15 cellular contexts compared by ENCODE assay signal in the genomic region with DNA sequence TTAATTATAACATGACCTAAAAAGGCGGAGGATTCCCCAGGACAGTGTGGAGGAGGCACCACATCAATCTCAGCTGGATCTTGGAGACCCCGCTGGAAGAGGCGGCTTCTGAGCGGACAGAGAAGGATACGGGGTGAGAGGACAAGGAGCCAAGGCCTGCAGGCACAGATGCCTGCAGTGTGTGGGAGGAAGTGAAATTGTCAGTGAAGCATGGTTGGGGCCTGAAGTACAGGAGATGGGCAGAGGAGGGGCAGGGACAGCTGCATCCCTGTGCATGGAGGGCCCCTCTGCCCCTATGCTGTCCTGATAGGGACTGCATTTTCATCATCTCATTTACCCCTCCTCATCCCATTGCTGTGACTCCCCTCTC. TPM values are rescaled to one million over a fixed set of nuclear protein-coding genes. Genes with fewer than 3 reads are reported as not detected.
A peak's percentile ranks its signal among the peaks of the same experiment; 100 is the strongest.
DNase-seq lines count a peak whose midpoint lies in the region; ATAC-seq and TF ChIP-seq lines count a peak whose summit lies in the region.
"Had no signal": no experiment of that assay in that cellular context is flagged by ENCODE, and none has a peak within 500 bp of the region (broad histone marks: within the 10 kb centered on the region; RNA-seq: fewer than 3 reads in every experiment).

No MANE protein-coding gene starts in this region.

- H3K36me3 Mint-ChIP-seq in neural crest cell (ENCODE audit: low read depth) (no peaks in the 10 kb centered on the region), glutamatergic neuron (ENCODE audit: unreplicated experiment) (no peaks in the 10 kb centered on the region)
- H3K36me3 Mint-ChIP-seq: T-cell had no signal

- H3K27ac Mint-ChIP-seq in neural crest cell (ENCODE audit: unreplicated experiment) (peak overlapping the region; percentile 90), glutamatergic neuron (ENCODE audit: unreplicated experiment) (no peak overlapping the region)
- H3K27ac Mint-ChIP-seq: T-cell had no signal

- H3K27me3 Mint-ChIP-seq in neural crest cell (ENCODE audit: low read depth) (no peaks in the 10 kb centered on the region), glutamatergic neuron (ENCODE audit: unreplicated experiment) (peaks cover 4% of the 10 kb centered on the region)

- H3K4me3 ChIP-seq in Peyer's patch: no peak overlapping the region
- H3K4me3 ChIP-seq: mucosa of descending colon, thyroid gland had no signal

- no peaks in the 10 kb centered on the region for H3K27me3 ChIP-seq in Peyer's patch
- H3K27me3 ChIP-seq: thyroid gland had no signal

- no peak overlapping the region for H3K4me3 Mint-ChIP-seq in neural crest cell
- H3K4me3 Mint-ChIP-seq in glutamatergic neuron (ENCODE audit: unreplicated experiment): no peak overlapping the region
- H3K4me3 Mint-ChIP-seq: T-cell had no signal

- no peaks in the 10 kb centered on the region for H3K36me3 ChIP-seq in Peyer's patch
- H3K36me3 ChIP-seq: thyroid gland had no signal

- no peaks in the 10 kb centered on the region for H3K9me3 Mint-ChIP-seq in neural crest cell
- peaks cover 4% of the 10 kb centered on the region for H3K9me3 Mint-ChIP-seq in glutamatergic neuron (ENCODE audit: unreplicated experiment)
- H3K9me3 Mint-ChIP-seq: T-cell had no signal

- peaks cover 0 to 39% (median 2%) of the 10 kb centered on the region in 4 donors for H3K4me1 ChIP-seq in Peyer's patch

- H3K4me1 Mint-ChIP-seq in neural crest cell (peaks cover 51% of the 10 kb centered on the region), glutamatergic neuron (ENCODE audit: low read depth, unreplicated experiment) (no peaks in the 10 kb centered on the region)

- peak; percentile 27 for ATAC-seq in HG02885 (IDR thresholded peaks at IDR 0.05; ENCODE audit: poor library complexity, unreplicated experiment)
- ATAC-seq: mucosa of descending colon, T-cell had no signal

- no peaks in the 10 kb centered on the region for H3K9me3 ChIP-seq in Peyer's patch
- H3K9me3 ChIP-seq: mucosa of descending colon, thyroid gland had no signal

- TF ChIP-seq POLR2A in Peyer's patch (IDR thresholded peaks at IDR 0.05): no peak

- DNase-seq in CD1c-positive myeloid dendritic cell (ENCODE audit: extremely low spot score) (peak; percentile 34), Peyer's patch (peak in 2 of 3 donors; percentile 42 to 46), neural crest cell (ENCODE audit: low read depth, low spot score) (no peak), glutamatergic neuron (no peak), KG1 (lab: John Stamatoyannopoulos, UW) (no peak)
- DNase-seq in activated T-cell treated with anti-CD3 and anti-CD28 coated beads, Interleukin-2, amount 50 U/mL, for 48 hours: no peak
- DNase-seq in stimulated activated CD4-positive, alpha-beta T cell treated with anti-CD3 and anti-CD28 coated beads, Interleukin-1b, Interleukin-23, amount 100 ng/mL, for 48 hours: no peak
- DNase-seq: activated naive CD4-positive, alpha-beta T cell; DND-41; effector memory CD4-positive, alpha-beta T cell; mucosa of descending colon; stimulated activated CD4-positive, alpha-beta T cell treated with anti-CD3 and anti-CD28 coated beads, Interleukin-15, amount 100 ng/mL, for 24 hours; T-cell had no signal

- TF ChIP-seq CTCF in Peyer's patch (IDR thresholded peaks at IDR 0.05): no peak
- no peak for TF ChIP-seq CTCF in neural crest cell (conservative IDR thresholded peaks at IDR 0.05)
- no peak for TF ChIP-seq CTCF in glutamatergic neuron (IDR thresholded peaks at IDR 0.05; ENCODE audit: partially characterized antibody, unreplicated experiment)

- no peak overlapping the region for H3K27ac ChIP-seq in Peyer's patch

RNA-seq across cellular contexts. Expression of a gene that starts 1.7 kb away (rescaled TPM):
- 10 to 100 TPM in 3 of 4 donors, 1 to 10 TPM in 1; 8.3 to 24.1 (median 22.0) TPM for total RNA-seq in Peyer's patch
- 0.26 TPM in 1 of 2 replicates, not detected in the other for total RNA-seq in neural crest cell
- total RNA-seq in glutamatergic neuron (ENCODE audit: unreplicated experiment): not detected

Comparison
In these comparisons a context has a peak if more than half of its experiments do, and no peak if none do; other contexts are left out.
1. DNase-seq: peak in CD1c-positive myeloid dendritic cell (single experiment) and Peyer's patch (2 of 3); none in neural crest cell (single experiment), glutamatergic neuron (single experiment), activated T-cell treated with anti-CD3 and anti-CD28 coated beads, Interleukin-2, amount 50 U/mL, for 48 hours (0 of 2), stimulated activated CD4-positive, alpha-beta T cell treated with anti-CD3 and anti-CD28 coated beads, Interleukin-1b, Interleukin-23, amount 100 ng/mL, for 48 hours (single experiment) and KG1 (single experiment).